1 cellular context compared by ENCODE assay signal in genomic region chr15:84873997-84874396, GRCh38.
A peak's percentile ranks its signal among the peaks of the same experiment; 100 is the strongest.
TF ChIP-seq lines count a peak whose summit lies in the region.

No MANE protein-coding gene starts in this region.

TF ChIP-seq in HepG2, 621 proteins besides CTCF, POLR2A, EP300 and RAD21:
- no peak for TF ChIP-seq TEF (CRISPR knock-in tag; IDR thresholded peaks at IDR 0.05)
- TF ChIP-seq CEBPG (CRISPR knock-in tag; IDR thresholded peaks at IDR 0.05): peak; percentile 46
